ENCODE assay signal across 30 cellular contexts in genomic region chr1:238293075-238293474, GRCh38.
"Had no signal": no experiment of that assay in that cellular context is flagged by ENCODE, and none has a peak within 500 bp of the region (broad histone marks: within the 10 kb centered on the region; RNA-seq: fewer than 3 reads in every experiment).

No MANE protein-coding gene starts in this region.

- H3K27me3 Mint-ChIP-seq: activated CD4-positive, alpha-beta memory T cell treated with anti-CD3 and anti-CD28 coated beads, Interleukin-2, amount 10 ng/mL, durations not matched to agents 7 days and 5 days; activated CD4-positive, alpha-beta T cell treated with anti-CD3 and anti-CD28 coated beads, Interleukin-2, amount 10 ng/mL, durations not matched to agents 7 days and 5 days; activated naive CD4-positive, alpha-beta T cell treated with anti-CD3 and anti-CD28 coated beads, Interleukin-2, amount 10 ng/mL, durations not matched to agents 7 days and 5 days; activated naive CD8-positive, alpha-beta T cell treated with anti-CD3 and anti-CD28 coated beads, Interleukin-2, amount 10 ng/mL, durations not matched to agents 7 days and 5 days; activated T-cell treated with anti-CD3 and anti-CD28 coated beads, Interleukin-2, amount 50 U/mL, for 24 hours; central memory CD8-positive, alpha-beta T cell; dendritic cell treated with granulocyte-macrophage colony-stimulating factor and Interleukin-4, amounts not matched to agents 40 ng/mL and 50 ng/mL, for 4 days had no signal

- H3K9me3 ChIP-seq: gastrocnemius medialis had no signal

- FAIRE-seq: astrocyte, bronchial epithelial cell had no signal

- H3K36me3 Mint-ChIP-seq: activated naive CD4-positive, alpha-beta T cell treated with anti-CD3 and anti-CD28 coated beads, Interleukin-2, amount 10 ng/mL, durations not matched to agents 7 days and 5 days; activated naive CD4-positive, alpha-beta T cell treated with anti-CD3 and anti-CD28 coated beads, Interleukin-2, amount 50 U/mL, for 72 hours; activated naive CD8-positive, alpha-beta T cell treated with anti-CD3 and anti-CD28 coated beads, Interleukin-2, amount 10 ng/mL, durations not matched to agents 7 days and 5 days had no signal

- ATAC-seq: activated naive CD4-positive, alpha-beta T cell treated with anti-CD3 and anti-CD28 coated beads, Interleukin-2, amount 50 U/mL, for 72 hours; activated T-cell treated with anti-CD3 and anti-CD28 coated beads, Interleukin-2, amount 50 U/mL, for 72 hours; foreskin keratinocyte; gastrocnemius medialis had no signal

- H3K27ac ChIP-seq: brain microvascular endothelial cell, coronary artery, dorsolateral prefrontal cortex, esophagus muscularis mucosa, foreskin keratinocyte, gastrocnemius medialis had no signal

- DNase-seq: activated CD4-positive, alpha-beta memory T cell treated with anti-CD3 and anti-CD28 coated beads, Interleukin-2, amount 10 ng/mL, durations not matched to agents 7 days and 5 days; activated CD4-positive, alpha-beta T cell treated with anti-CD3 and anti-CD28 coated beads for 1 hour; activated CD4-positive, alpha-beta T cell treated with anti-CD3 and anti-CD28 coated beads for 4 hours; activated CD4-positive, alpha-beta T cell treated with anti-CD3 and anti-CD28 coated beads, Interleukin-2, amount 10 ng/mL, durations not matched to agents 7 days and 5 days; activated CD4-positive, alpha-beta T cell treated with anti-CD3 and anti-CD28 coated beads, Interleukin-2, amount 50 U/mL, for 4 hours; activated CD8-positive, alpha-beta memory T cell treated with anti-CD3 and anti-CD28 coated beads, Interleukin-2, amount 50 U/mL, for 48 hours; activated gamma-delta T cell; activated naive CD4-positive, alpha-beta T cell; activated naive CD4-positive, alpha-beta T cell treated with anti-CD3 and anti-CD28 coated beads, Interleukin-2, amount 10 ng/mL, durations not matched to agents 7 days and 5 days; activated naive CD8-positive, alpha-beta T cell treated with anti-CD3 and anti-CD28 coated beads, Interleukin-2, amount 10 ng/mL, durations not matched to agents 7 days and 5 days; activated T-cell treated with anti-CD3 and anti-CD28 coated beads for 4 hours; activated T-cell treated with anti-CD3 and anti-CD28 coated beads, Interleukin-2, amount 50 U/mL, for 24 hours; activated T-cell treated with anti-CD3 and anti-CD28 coated beads, Interleukin-2, amount 50 U/mL, for 72 hours; amniotic stem cell; anterior cingulate cortex; brain microvascular endothelial cell; dorsolateral prefrontal cortex; effector memory CD4-positive, alpha-beta T cell; erythroblast; foreskin keratinocyte; gastrocnemius medialis; glutamatergic neuron; T-helper 2 cell had no signal

- H3K27ac Mint-ChIP-seq: activated CD4-positive, alpha-beta memory T cell treated with anti-CD3 and anti-CD28 coated beads, Interleukin-2, amount 10 ng/mL, durations not matched to agents 7 days and 5 days; activated CD4-positive, alpha-beta T cell treated with anti-CD3 and anti-CD28 coated beads, Interleukin-2, amount 10 ng/mL, durations not matched to agents 7 days and 5 days; activated naive CD4-positive, alpha-beta T cell treated with anti-CD3 and anti-CD28 coated beads, Interleukin-2, amount 10 ng/mL, durations not matched to agents 7 days and 5 days; activated naive CD4-positive, alpha-beta T cell treated with anti-CD3 and anti-CD28 coated beads, Interleukin-2, amount 50 U/mL, for 72 hours; activated naive CD8-positive, alpha-beta T cell treated with anti-CD3 and anti-CD28 coated beads, Interleukin-2, amount 10 ng/mL, durations not matched to agents 7 days and 5 days; activated T-cell treated with anti-CD3 and anti-CD28 coated beads, Interleukin-2, amount 50 U/mL, for 24 hours; activated T-cell treated with anti-CD3 and anti-CD28 coated beads, Interleukin-2, amount 50 U/mL, for 72 hours; dendritic cell treated with granulocyte-macrophage colony-stimulating factor and Interleukin-4, amounts not matched to agents 40 ng/mL and 50 ng/mL, for 4 days had no signal

- H3K27me3 ChIP-seq: brain microvascular endothelial cell, dorsolateral prefrontal cortex, esophagus muscularis mucosa, foreskin keratinocyte, gastrocnemius medialis had no signal

- H3K4me1 ChIP-seq: esophagus muscularis mucosa, foreskin keratinocyte, gastrocnemius medialis had no signal

- H3K4me1 Mint-ChIP-seq: activated CD4-positive, alpha-beta memory T cell treated with anti-CD3 and anti-CD28 coated beads, Interleukin-2, amount 10 ng/mL, durations not matched to agents 7 days and 5 days; activated CD4-positive, alpha-beta T cell treated with anti-CD3 and anti-CD28 coated beads, Interleukin-2, amount 10 ng/mL, durations not matched to agents 7 days and 5 days; activated naive CD4-positive, alpha-beta T cell treated with anti-CD3 and anti-CD28 coated beads, Interleukin-2, amount 10 ng/mL, durations not matched to agents 7 days and 5 days; activated naive CD8-positive, alpha-beta T cell treated with anti-CD3 and anti-CD28 coated beads, Interleukin-2, amount 10 ng/mL, durations not matched to agents 7 days and 5 days; central memory CD8-positive, alpha-beta T cell had no signal

- H3K36me3 ChIP-seq: brain microvascular endothelial cell, esophagus muscularis mucosa, gastrocnemius medialis had no signal

- H3K4me3 ChIP-seq: coronary artery, dorsolateral prefrontal cortex, esophagus muscularis mucosa, gastrocnemius medialis had no signal

- H3K4me3 Mint-ChIP-seq: activated CD4-positive, alpha-beta memory T cell treated with anti-CD3 and anti-CD28 coated beads, Interleukin-2, amount 10 ng/mL, durations not matched to agents 7 days and 5 days; activated CD4-positive, alpha-beta T cell treated with anti-CD3 and anti-CD28 coated beads, Interleukin-2, amount 10 ng/mL, durations not matched to agents 7 days and 5 days; activated naive CD4-positive, alpha-beta T cell treated with anti-CD3 and anti-CD28 coated beads, Interleukin-2, amount 10 ng/mL, durations not matched to agents 7 days and 5 days; activated naive CD8-positive, alpha-beta T cell treated with anti-CD3 and anti-CD28 coated beads, Interleukin-2, amount 10 ng/mL, durations not matched to agents 7 days and 5 days; activated T-cell treated with anti-CD3 and anti-CD28 coated beads, Interleukin-2, amount 50 U/mL, for 24 hours; activated T-cell treated with anti-CD3 and anti-CD28 coated beads, Interleukin-2, amount 50 U/mL, for 72 hours; central memory CD8-positive, alpha-beta T cell; dendritic cell treated with granulocyte-macrophage colony-stimulating factor and Interleukin-4, amounts not matched to agents 40 ng/mL and 50 ng/mL, for 4 days had no signal
